In the genomic region with DNA sequence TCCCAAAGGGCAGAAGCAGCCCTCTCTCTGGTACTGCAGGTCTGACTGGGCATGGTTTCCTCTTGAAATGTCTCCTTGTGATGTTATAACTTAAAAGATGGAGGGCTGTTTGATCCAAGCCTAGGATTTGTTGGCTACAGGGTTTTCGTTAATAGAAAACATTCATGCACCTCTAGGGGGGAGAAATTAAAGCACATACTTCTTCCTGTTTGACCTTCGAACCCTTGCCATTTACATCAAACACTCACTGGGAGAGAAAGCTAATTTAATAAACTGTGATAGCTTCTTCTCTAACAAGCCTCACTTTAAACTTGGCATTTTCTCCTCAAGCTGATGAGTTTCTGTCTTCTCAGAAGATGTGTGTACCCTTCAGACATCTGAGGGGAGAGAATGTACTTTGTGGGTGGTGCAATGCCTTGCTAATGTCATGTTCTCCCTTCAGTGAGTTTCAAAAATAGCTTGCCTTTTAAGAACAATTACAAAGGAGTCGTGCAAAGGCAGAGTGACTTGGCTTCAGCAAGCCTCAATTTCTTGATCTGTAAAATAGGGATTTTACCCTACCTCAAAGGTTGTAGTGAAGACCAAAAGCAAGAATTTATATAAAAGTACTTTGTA, we compare ENCODE assay signal across 2 cellular contexts.
TF ChIP-seq lines count a peak whose summit lies in the region.

No MANE protein-coding gene starts in this region.

TF ChIP-seq in liver, 16 proteins besides CTCF, POLR2A, EP300 and RAD21:
- TF ChIP-seq HNF4A (conservative IDR thresholded peaks at IDR 0.05) (peak; percentile 47 to 58), EGR1 (IDR thresholded peaks at IDR 0.05; ENCODE audit: low read depth in 2 of 2) (no peak), YY1 (IDR thresholded peaks at IDR 0.05) (no peak), NR2F2 (IDR thresholded peaks at IDR 0.05) (no peak), GABPA (IDR thresholded peaks at IDR 0.05 in 1 of 2, conservative IDR thresholded peaks at IDR 0.05 in 1 of 2) (no peak), HNF4G (IDR thresholded peaks at IDR 0.05) (peak; percentile 6), SP1 (IDR thresholded peaks at IDR 0.05) (peak; percentile 25), FOXA1 (IDR thresholded peaks at IDR 0.05) (no peak), TAF1 (conservative IDR thresholded peaks at IDR 0.05) (no peak), JUND (IDR thresholded peaks at IDR 0.05) (no peak)
- TF ChIP-seq, protein P1, sequence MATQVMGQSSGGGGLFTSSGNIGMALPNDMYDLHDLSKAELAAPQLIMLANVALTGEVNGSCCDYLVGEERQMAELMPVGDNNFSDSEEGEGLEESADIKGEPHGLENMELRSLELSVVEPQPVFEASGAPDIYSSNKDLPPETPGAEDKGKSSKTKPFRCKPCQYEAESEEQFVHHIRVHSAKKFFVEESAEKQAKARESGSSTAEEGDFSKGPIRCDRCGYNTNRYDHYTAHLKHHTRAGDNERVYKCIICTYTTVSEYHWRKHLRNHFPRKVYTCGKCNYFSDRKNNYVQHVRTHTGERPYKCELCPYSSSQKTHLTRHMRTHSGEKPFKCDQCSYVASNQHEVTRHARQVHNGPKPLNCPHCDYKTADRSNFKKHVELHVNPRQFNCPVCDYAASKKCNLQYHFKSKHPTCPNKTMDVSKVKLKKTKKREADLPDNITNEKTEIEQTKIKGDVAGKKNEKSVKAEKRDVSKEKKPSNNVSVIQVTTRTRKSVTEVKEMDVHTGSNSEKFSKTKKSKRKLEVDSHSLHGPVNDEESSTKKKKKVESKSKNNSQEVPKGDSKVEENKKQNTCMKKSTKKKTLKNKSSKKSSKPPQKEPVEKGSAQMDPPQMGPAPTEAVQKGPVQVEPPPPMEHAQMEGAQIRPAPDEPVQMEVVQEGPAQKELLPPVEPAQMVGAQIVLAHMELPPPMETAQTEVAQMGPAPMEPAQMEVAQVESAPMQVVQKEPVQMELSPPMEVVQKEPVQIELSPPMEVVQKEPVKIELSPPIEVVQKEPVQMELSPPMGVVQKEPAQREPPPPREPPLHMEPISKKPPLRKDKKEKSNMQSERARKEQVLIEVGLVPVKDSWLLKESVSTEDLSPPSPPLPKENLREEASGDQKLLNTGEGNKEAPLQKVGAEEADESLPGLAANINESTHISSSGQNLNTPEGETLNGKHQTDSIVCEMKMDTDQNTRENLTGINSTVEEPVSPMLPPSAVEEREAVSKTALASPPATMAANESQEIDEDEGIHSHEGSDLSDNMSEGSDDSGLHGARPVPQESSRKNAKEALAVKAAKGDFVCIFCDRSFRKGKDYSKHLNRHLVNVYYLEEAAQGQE (IDR thresholded peaks at IDR 0.05) = no peak
- TF ChIP-seq, protein P2, sequence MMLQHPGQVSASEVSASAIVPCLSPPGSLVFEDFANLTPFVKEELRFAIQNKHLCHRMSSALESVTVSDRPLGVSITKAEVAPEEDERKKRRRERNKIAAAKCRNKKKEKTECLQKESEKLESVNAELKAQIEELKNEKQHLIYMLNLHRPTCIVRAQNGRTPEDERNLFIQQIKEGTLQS (IDR thresholded peaks at IDR 0.05) = no peak
- TF ChIP-seq, protein P3, sequence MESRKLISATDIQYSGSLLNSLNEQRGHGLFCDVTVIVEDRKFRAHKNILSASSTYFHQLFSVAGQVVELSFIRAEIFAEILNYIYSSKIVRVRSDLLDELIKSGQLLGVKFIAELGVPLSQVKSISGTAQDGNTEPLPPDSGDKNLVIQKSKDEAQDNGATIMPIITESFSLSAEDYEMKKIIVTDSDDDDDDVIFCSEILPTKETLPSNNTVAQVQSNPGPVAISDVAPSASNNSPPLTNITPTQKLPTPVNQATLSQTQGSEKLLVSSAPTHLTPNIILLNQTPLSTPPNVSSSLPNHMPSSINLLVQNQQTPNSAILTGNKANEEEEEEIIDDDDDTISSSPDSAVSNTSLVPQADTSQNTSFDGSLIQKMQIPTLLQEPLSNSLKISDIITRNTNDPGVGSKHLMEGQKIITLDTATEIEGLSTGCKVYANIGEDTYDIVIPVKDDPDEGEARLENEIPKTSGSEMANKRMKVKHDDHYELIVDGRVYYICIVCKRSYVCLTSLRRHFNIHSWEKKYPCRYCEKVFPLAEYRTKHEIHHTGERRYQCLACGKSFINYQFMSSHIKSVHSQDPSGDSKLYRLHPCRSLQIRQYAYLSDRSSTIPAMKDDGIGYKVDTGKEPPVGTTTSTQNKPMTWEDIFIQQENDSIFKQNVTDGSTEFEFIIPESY (IDR thresholded peaks at IDR 0.05) = no peak
- TF ChIP-seq, protein P4, sequence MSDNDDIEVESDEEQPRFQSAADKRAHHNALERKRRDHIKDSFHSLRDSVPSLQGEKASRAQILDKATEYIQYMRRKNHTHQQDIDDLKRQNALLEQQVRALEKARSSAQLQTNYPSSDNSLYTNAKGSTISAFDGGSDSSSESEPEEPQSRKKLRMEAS (IDR thresholded peaks at IDR 0.05) = no peak

TF ChIP-seq in HepG2, 621 proteins besides CTCF, POLR2A, EP300 and RAD21:
- TF ChIP-seq ZNF747 (CRISPR knock-in tag; IDR thresholded peaks at IDR 0.05; ENCODE audit: borderline replicate concordance) = no peak
- TF ChIP-seq RXRB (CRISPR knock-in tag; IDR thresholded peaks at IDR 0.05; ENCODE audit: borderline replicate concordance) = no peak
- no peak for TF ChIP-seq ZC3H13 (CRISPR knock-in tag; IDR thresholded peaks at IDR 0.05)
- TF ChIP-seq KMT2B (CRISPR knock-in tag; IDR thresholded peaks at IDR 0.05) = no peak
- no peak for TF ChIP-seq ZNF317 (CRISPR knock-in tag; IDR thresholded peaks at IDR 0.05)
- TF ChIP-seq DNMT1 (CRISPR knock-in tag; IDR thresholded peaks at IDR 0.05) = no peak
- no peak for TF ChIP-seq ZNF251 (CRISPR knock-in tag; IDR thresholded peaks at IDR 0.05)
- no peak for TF ChIP-seq ZNF124 (CRISPR knock-in tag; IDR thresholded peaks at IDR 0.05)
- TF ChIP-seq, protein P5, sequence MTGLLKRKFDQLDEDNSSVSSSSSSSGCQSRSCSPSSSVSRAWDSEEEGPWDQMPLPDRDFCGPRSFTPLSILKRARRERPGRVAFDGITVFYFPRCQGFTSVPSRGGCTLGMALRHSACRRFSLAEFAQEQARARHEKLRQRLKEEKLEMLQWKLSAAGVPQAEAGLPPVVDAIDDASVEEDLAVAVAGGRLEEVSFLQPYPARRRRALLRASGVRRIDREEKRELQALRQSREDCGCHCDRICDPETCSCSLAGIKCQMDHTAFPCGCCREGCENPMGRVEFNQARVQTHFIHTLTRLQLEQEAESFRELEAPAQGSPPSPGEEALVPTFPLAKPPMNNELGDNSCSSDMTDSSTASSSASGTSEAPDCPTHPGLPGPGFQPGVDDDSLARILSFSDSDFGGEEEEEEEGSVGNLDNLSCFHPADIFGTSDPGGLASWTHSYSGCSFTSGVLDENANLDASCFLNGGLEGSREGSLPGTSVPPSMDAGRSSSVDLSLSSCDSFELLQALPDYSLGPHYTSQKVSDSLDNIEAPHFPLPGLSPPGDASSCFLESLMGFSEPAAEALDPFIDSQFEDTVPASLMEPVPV (CRISPR knock-in tag; IDR thresholded peaks at IDR 0.05) = no peak
- TF ChIP-seq, protein P6, sequence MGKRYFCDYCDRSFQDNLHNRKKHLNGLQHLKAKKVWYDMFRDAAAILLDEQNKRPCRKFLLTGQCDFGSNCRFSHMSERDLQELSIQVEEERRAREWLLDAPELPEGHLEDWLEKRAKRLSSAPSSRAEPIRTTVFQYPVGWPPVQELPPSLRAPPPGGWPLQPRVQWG (CRISPR knock-in tag; IDR thresholded peaks at IDR 0.05; ENCODE audit: borderline replicate concordance, low read depth) = no peak
- TF ChIP-seq, protein P7, sequence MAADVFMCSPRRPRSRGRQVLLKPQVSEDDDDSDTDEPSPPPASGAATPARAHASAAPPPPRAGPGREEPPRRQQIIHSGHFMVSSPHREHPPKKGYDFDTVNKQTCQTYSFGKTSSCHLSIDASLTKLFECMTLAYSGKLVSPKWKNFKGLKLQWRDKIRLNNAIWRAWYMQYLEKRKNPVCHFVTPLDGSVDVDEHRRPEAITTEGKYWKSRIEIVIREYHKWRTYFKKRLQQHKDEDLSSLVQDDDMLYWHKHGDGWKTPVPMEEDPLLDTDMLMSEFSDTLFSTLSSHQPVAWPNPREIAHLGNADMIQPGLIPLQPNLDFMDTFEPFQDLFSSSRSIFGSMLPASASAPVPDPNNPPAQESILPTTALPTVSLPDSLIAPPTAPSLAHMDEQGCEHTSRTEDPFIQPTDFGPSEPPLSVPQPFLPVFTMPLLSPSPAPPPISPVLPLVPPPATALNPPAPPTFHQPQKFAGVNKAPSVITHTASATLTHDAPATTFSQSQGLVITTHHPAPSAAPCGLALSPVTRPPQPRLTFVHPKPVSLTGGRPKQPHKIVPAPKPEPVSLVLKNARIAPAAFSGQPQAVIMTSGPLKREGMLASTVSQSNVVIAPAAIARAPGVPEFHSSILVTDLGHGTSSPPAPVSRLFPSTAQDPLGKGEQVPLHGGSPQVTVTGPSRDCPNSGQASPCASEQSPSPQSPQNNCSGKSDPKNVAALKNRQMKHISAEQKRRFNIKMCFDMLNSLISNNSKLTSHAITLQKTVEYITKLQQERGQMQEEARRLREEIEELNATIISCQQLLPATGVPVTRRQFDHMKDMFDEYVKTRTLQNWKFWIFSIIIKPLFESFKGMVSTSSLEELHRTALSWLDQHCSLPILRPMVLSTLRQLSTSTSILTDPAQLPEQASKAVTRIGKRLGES (CRISPR knock-in tag; IDR thresholded peaks at IDR 0.05; ENCODE audit: borderline replicate concordance) = no peak
- TF ChIP-seq MXD4 (CRISPR knock-in tag; IDR thresholded peaks at IDR 0.05) = no peak
- no peak for TF ChIP-seq TSC22D2 (CRISPR knock-in tag; IDR thresholded peaks at IDR 0.05; ENCODE audit: borderline replicate concordance)
- TF ChIP-seq, protein P8, sequence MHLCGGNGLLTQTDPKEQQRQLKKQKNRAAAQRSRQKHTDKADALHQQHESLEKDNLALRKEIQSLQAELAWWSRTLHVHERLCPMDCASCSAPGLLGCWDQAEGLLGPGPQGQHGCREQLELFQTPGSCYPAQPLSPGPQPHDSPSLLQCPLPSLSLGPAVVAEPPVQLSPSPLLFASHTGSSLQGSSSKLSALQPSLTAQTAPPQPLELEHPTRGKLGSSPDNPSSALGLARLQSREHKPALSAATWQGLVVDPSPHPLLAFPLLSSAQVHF (CRISPR knock-in tag; IDR thresholded peaks at IDR 0.05) = no peak
- no peak for TF ChIP-seq KAT8 (CRISPR knock-in tag; IDR thresholded peaks at IDR 0.05)
